14 cellular contexts compared by ENCODE assay signal in genomic region chr2:70080597-70081200, GRCh38. TPM values are rescaled to one million over a fixed set of nuclear protein-coding genes. Genes with fewer than 3 reads are reported as not detected.
DNase-seq lines count a peak whose midpoint lies in the region; ATAC-seq and TF ChIP-seq lines count a peak whose summit lies in the region.
"Had no signal": no experiment of that assay in that cellular context is flagged by ENCODE, and none has a peak within 500 bp of the region (broad histone marks: within the 10 kb centered on the region; RNA-seq: fewer than 3 reads in every experiment).

No MANE protein-coding gene starts in this region.

- H3K4me1 Mint-ChIP-seq in WTC11 = peaks cover 36% of the 10 kb centered on the region

- H3K27me3 ChIP-seq in sigmoid colon = no peaks in the 10 kb centered on the region
- H3K27me3 ChIP-seq: testis had no signal

- H3K27ac ChIP-seq in epithelial cell of prostate = peak overlapping the region; percentile 100
- H3K27ac ChIP-seq in sigmoid colon = no peak overlapping the region

- peaks cover 58% of the 10 kb centered on the region for H3K36me3 Mint-ChIP-seq in WTC11

- no peak for ATAC-seq in WTC11
- no peak for ATAC-seq in GM19463 (IDR thresholded peaks at IDR 0.05; ENCODE audit: unreplicated experiment)

- WGBS in sigmoid colon, 2 donors = 42 to 86% methylated on average over 3 of the region's 3 CpGs

- H3K9me3 Mint-ChIP-seq in WTC11 = no peaks in the 10 kb centered on the region

- DNase-seq in NCI-H1105 (lab: John Stamatoyannopoulos, UW) (peak; percentile 14), NCI-H1105 treated with DMSO at 0.1 percent for 48 hours (lab: John Stamatoyannopoulos, UW) (no peak), WTC11 (ENCODE audit: low spot score) (no peak), epithelial cell of prostate (ENCODE audit: low read depth, low spot score) (no peak), sigmoid colon (peak; percentile 42), NOMO-1 (lab: John Stamatoyannopoulos, UW; ENCODE audit: unreplicated experiment in 2 of 2) (no peak), NCI-H187 treated with DMSO at 0.1 percent for 48 hours (lab: John Stamatoyannopoulos, UW) (no peak)
- DNase-seq: 8988T; activated CD4-positive, CD25-positive, alpha-beta regulatory T cell; activated gamma-delta T cell; KBM-7; NCI-H2029 treated with DMSO at 0.1 percent for 48 hours; testis had no signal

- no peak overlapping the region for H3K4me3 Mint-ChIP-seq in WTC11

- CTCF ChIA-PET in WTC11 (lab: Charles Lee) = interaction anchor here (1.5 kb wide), 1 partner anchor 10 kb away, joined by 3 read pairs; no protein-coding TSS in a partner anchor

- H3K36me3 ChIP-seq in sigmoid colon = peaks cover 16 to 85% (median 28%) of the 10 kb centered on the region in 4 donors

- intact Hi-C loops in sigmoid colon (cut with DNase I) = loop anchor here (10.0 kb wide), 2 partner anchors 174 to 256 kb away; partner anchors contain the start of genes GMCL1 and PCYOX1

- H3K9me3 ChIP-seq in sigmoid colon = no peaks in the 10 kb centered on the region
- H3K9me3 ChIP-seq: testis had no signal

- H3K4me3 ChIP-seq in sigmoid colon = no peak overlapping the region
- H3K4me3 ChIP-seq: testis had no signal

- POLR2A ChIA-PET in WTC11 (lab: Charles Lee) = interaction anchor here (0.7 kb wide), 1 partner anchor 65 kb away, joined by 3 read pairs; no protein-coding TSS in a partner anchor

- TF ChIP-seq CTCF in WTC11 (IDR thresholded peaks at IDR 0.05) (no peak), sigmoid colon (IDR thresholded peaks at IDR 0.05) (no peak)

- no peak for TF ChIP-seq POLR2A in sigmoid colon (IDR thresholded peaks at IDR 0.05)

- TF ChIP-seq EP300 in sigmoid colon (IDR thresholded peaks at IDR 0.05) = no peak

- peak overlapping the region; percentile 75 for H3K27ac Mint-ChIP-seq in WTC11

- H3K4me1 ChIP-seq in sigmoid colon = peaks cover 0 to 27% (median 24%) of the 10 kb centered on the region in 4 donors

- no peaks in the 10 kb centered on the region for H3K27me3 Mint-ChIP-seq in WTC11 (ENCODE audit: low read depth)

TF ChIP-seq in WTC11, 78 proteins besides CTCF, POLR2A, EP300 and RAD21:
- TF ChIP-seq, protein P1, sequence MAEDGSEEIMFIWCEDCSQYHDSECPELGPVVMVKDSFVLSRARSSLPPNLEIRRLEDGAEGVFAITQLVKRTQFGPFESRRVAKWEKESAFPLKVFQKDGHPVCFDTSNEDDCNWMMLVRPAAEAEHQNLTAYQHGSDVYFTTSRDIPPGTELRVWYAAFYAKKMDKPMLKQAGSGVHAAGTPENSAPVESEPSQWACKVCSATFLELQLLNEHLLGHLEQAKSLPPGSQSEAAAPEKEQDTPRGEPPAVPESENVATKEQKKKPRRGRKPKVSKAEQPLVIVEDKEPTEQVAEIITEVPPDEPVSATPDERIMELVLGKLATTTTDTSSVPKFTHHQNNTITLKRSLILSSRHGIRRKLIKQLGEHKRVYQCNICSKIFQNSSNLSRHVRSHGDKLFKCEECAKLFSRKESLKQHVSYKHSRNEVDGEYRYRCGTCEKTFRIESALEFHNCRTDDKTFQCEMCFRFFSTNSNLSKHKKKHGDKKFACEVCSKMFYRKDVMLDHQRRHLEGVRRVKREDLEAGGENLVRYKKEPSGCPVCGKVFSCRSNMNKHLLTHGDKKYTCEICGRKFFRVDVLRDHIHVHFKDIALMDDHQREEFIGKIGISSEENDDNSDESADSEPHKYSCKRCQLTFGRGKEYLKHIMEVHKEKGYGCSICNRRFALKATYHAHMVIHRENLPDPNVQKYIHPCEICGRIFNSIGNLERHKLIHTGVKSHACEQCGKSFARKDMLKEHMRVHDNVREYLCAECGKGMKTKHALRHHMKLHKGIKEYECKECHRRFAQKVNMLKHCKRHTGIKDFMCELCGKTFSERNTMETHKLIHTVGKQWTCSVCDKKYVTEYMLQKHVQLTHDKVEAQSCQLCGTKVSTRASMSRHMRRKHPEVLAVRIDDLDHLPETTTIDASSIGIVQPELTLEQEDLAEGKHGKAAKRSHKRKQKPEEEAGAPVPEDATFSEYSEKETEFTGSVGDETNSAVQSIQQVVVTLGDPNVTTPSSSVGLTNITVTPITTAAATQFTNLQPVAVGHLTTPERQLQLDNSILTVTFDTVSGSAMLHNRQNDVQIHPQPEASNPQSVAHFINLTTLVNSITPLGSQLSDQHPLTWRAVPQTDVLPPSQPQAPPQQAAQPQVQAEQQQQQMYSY (CRISPR knock-in tag; IDR thresholded peaks at IDR 0.05) = no peak
- no peak for TF ChIP-seq ATF3 (CRISPR knock-in tag; conservative IDR thresholded peaks at IDR 0.05)
- TF ChIP-seq, protein P2, sequence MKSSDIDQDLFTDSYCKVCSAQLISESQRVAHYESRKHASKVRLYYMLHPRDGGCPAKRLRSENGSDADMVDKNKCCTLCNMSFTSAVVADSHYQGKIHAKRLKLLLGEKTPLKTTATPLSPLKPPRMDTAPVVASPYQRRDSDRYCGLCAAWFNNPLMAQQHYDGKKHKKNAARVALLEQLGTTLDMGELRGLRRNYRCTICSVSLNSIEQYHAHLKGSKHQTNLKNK (CRISPR knock-in tag; IDR thresholded peaks at IDR 0.05) = no peak
- TF ChIP-seq, protein P3, sequence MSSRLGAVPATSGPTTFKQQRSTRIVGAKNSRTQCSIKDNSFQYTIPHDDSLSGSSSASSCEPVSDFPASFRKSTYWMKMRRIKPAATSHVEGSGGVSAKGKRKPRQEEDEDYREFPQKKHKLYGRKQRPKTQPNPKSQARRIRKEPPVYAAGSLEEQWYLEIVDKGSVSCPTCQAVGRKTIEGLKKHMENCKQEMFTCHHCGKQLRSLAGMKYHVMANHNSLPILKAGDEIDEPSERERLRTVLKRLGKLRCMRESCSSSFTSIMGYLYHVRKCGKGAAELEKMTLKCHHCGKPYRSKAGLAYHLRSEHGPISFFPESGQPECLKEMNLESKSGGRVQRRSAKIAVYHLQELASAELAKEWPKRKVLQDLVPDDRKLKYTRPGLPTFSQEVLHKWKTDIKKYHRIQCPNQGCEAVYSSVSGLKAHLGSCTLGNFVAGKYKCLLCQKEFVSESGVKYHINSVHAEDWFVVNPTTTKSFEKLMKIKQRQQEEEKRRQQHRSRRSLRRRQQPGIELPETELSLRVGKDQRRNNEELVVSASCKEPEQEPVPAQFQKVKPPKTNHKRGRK (CRISPR knock-in tag; IDR thresholded peaks at IDR 0.05; ENCODE audit: borderline replicate concordance) = no peak
- no peak for TF ChIP-seq ETV6 (CRISPR knock-in tag; IDR thresholded peaks at IDR 0.05)
- TF ChIP-seq CREB1 (CRISPR knock-in tag; IDR thresholded peaks at IDR 0.05) = no peak

RNA-seq across cellular contexts. Expression of gene PCBP1, which starts 6.6 kb away (rescaled TPM):
- total RNA-seq in WTC11 (2021) (489 to 528 TPM (median 518 TPM) in 3 replicates), sigmoid colon (100 to 1,000 TPM; 178 to 186 (median 182) TPM)
- 100 to 1,000 TPM; 269 to 311 (median 286) TPM for polyA plus RNA-seq in sigmoid colon

Comparison
In these comparisons a context has a peak if more than half of its experiments do, and no peak if none do; other contexts are left out.
1. DNase-seq: peak in NCI-H1105 (single experiment) and sigmoid colon (single experiment); none in NCI-H1105 treated with DMSO at 0.1 percent for 48 hours (single experiment), WTC11 (single experiment), epithelial cell of prostate (single experiment), NOMO-1 (0 of 2) and NCI-H187 treated with DMSO at 0.1 percent for 48 hours (single experiment).